Comparison of ENCODE assay signal across 11 cellular contexts in the genomic region with DNA sequence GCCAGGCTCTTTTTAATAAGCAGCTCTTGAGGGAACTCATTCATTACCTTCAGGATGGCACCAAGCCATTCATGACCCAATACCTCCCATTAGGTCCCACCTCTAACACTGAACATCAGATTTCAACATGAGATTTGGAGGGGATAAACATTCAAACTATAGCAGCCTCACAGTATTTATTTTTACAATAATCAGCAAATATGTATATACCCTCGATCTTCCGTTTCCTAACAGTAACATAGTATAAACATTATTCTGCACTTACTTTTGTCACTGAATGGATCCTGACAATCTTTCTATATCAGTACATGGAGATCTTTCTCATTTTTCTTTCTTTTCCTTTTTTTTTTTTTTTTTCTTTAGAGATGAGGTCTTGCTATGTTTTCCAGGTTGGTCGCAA. TPM values are rescaled to one million over a fixed set of nuclear protein-coding genes. Genes with fewer than 3 reads are reported as not detected.
"Had no signal": no experiment of that assay in that cellular context is flagged by ENCODE, and none has a peak within 500 bp of the region (broad histone marks: within the 10 kb centered on the region; RNA-seq: fewer than 3 reads in every experiment).

No MANE protein-coding gene starts in this region.

- ATAC-seq: HCT116 had no signal

- H2AFZ ChIP-seq: GM23248 had no signal

- H3K27ac Mint-ChIP-seq: HFFc6 had no signal

- DNase-seq: GM23248, GOT3, H7, HFFc6, IMR-90, KBM-7 had no signal

- H3K27ac ChIP-seq: GM23248, HL-60 had no signal

- H3K9me3 ChIP-seq: HAP-1 had no signal

- H3K4me1 ChIP-seq: HAP-1 had no signal

- H3K9ac ChIP-seq: GM23248 had no signal

- H3K4me3 ChIP-seq: GM23248, HAP-1 had no signal

- H3K4me3 Mint-ChIP-seq: HFFc6 had no signal

- H3K9me3 Mint-ChIP-seq: HFFc6 had no signal

- H3K36me3 ChIP-seq: HAP-1 had no signal

RNA-seq across cellular contexts. Expression of gene CATSPER4, which starts 5.4 kb away (rescaled TPM):
- total RNA-seq: GM23248, H4, HFFc6, HT1080, IMR-90 had no signal
- polyA plus RNA-seq: GM23248, IMR-90 had no signal

RNA-seq across cellular contexts. Expression of gene CNKSR1, which starts 18.5 kb away (rescaled TPM):
- total RNA-seq: GM23248, H4, IMR-90 had no signal
- polyA plus RNA-seq: GM23248 had no signal

RNA-seq across cellular contexts. Expression of gene ZNF593OS, which starts 24.2 kb away (rescaled TPM):
- total RNA-seq: GM23248, H4, H7, HFFc6, HT1080, IMR-90 had no signal
- polyA plus RNA-seq: IMR-90 had no signal

RNA-seq across cellular contexts. Expression of gene C1orf232, which starts 27.0 kb away (rescaled TPM):
- total RNA-seq: GM23248, H4, H7, HFFc6, HT1080, IMR-90 had no signal
- polyA plus RNA-seq: GM23248, IMR-90 had no signal
